ENCODE assay signal across 18 cellular contexts in genomic region chr6:167956491-167956890, GRCh38. TPM values are rescaled to one million over a fixed set of nuclear protein-coding genes. Genes with fewer than 3 reads are reported as not detected.
DNase-seq lines count a peak whose midpoint lies in the region; ATAC-seq and TF ChIP-seq lines count a peak whose summit lies in the region.
"Had no signal": no experiment of that assay in that cellular context is flagged by ENCODE, and none has a peak within 500 bp of the region (broad histone marks: within the 10 kb centered on the region; RNA-seq: fewer than 3 reads in every experiment).

No MANE protein-coding gene starts in this region.

- peaks cover 75% of the 10 kb centered on the region for H3K4me1 ChIP-seq in left ventricle myocardium inferior
- H3K4me1 ChIP-seq in effector memory CD4-positive, alpha-beta T cell (ENCODE audit: control insufficient read depth, insufficient read depth, low read length, poor library complexity, severe bottlenecking), result no peaks in the 10 kb centered on the region

- peaks cover 49% of the 10 kb centered on the region for H3K36me3 ChIP-seq in left ventricle myocardium inferior
- H3K36me3 ChIP-seq in effector memory CD4-positive, alpha-beta T cell (ENCODE audit: control insufficient read depth, insufficient read depth, low read length), result no peaks in the 10 kb centered on the region

- DNase-seq in left ventricle myocardium inferior (no peak), Right ventricle myocardium inferior (ENCODE audit: missing footprints) (no peak), kidney tubule cell (ENCODE audit: low spot score) (peak; percentile 84), T-helper 1 cell (no peak), occipital lobe (lab: John Stamatoyannopoulos, UW) (no peak), NCI-H69 (lab: John Stamatoyannopoulos, UW) (no peak)
- no peak for DNase-seq in effector memory CD4-positive, alpha-beta T cell
- DNase-seq: 8988T, DMS79, HFFc6, MM.1S, NCI-H1105, NCI-H1694 treated with DMSO at 0.1 percent for 48 hours, NCI-H345, NCI-H774, SHP77 treated with DMSO at 0.1 percent for 48 hours had no signal

- no peak for ATAC-seq in Right ventricle myocardium inferior
- ATAC-seq in activated T-helper 17 cell treated with anti-CD3 and anti-CD28 coated beads, Interleukin-2, amount 50 U/mL, for 72 hours (replicated peaks), result no peak

- no peaks in the 10 kb centered on the region for H3K27me3 ChIP-seq in left ventricle myocardium inferior (ENCODE audit: low read depth)
- no peaks in the 10 kb centered on the region for H3K27me3 ChIP-seq in effector memory CD4-positive, alpha-beta T cell (replicated peaks; ENCODE audit: control insufficient read depth, insufficient read depth, low read length, poor library complexity, severe bottlenecking)
- H3K27me3 ChIP-seq: Peyer's patch had no signal

- peaks cover 10% of the 10 kb centered on the region for H3K4me1 Mint-ChIP-seq in activated T-helper 17 cell treated with anti-CD3 and anti-CD28 coated beads, Interleukin-2, amount 50 U/mL, for 72 hours

- H3K36me3 Mint-ChIP-seq in activated T-helper 17 cell treated with anti-CD3 and anti-CD28 coated beads, Interleukin-2, amount 50 U/mL, for 72 hours (ENCODE audit: low read depth), result peaks cover 58% of the 10 kb centered on the region

- peak overlapping the region; percentile 13 for H3K27ac ChIP-seq in left ventricle myocardium inferior (replicated peaks)
- no peak overlapping the region for H3K27ac ChIP-seq in effector memory CD4-positive, alpha-beta T cell (ENCODE audit: insufficient read depth, low read length, poor library complexity, severe bottlenecking)

- intact Hi-C loops in left ventricle myocardium inferior (cut with micrococcal nuclease), result no loop called here
- intact Hi-C loops in Right ventricle myocardium inferior (cut with DNase I), result no loop called here

- H3K4me3 Mint-ChIP-seq in activated T-helper 17 cell treated with anti-CD3 and anti-CD28 coated beads, Interleukin-2, amount 50 U/mL, for 72 hours, result no peak overlapping the region
- H3K4me3 Mint-ChIP-seq: HFFc6 had no signal

- no peak for TF ChIP-seq CTCF in left ventricle myocardium inferior (IDR thresholded peaks at IDR 0.05; ENCODE audit: borderline replicate concordance)

- H3K9me3 Mint-ChIP-seq in activated T-helper 17 cell treated with anti-CD3 and anti-CD28 coated beads, Interleukin-2, amount 50 U/mL, for 72 hours, result no peaks in the 10 kb centered on the region
- H3K9me3 Mint-ChIP-seq: HFFc6 had no signal

- no peak overlapping the region for H3K4me3 ChIP-seq in left ventricle myocardium inferior
- H3K4me3 ChIP-seq in effector memory CD4-positive, alpha-beta T cell (ENCODE audit: insufficient read depth, low read depth, low read length, poor library complexity, severe bottlenecking), result no peak overlapping the region
- H3K4me3 ChIP-seq: Peyer's patch had no signal

- peak overlapping the region; percentile 32 for H3K27ac Mint-ChIP-seq in activated T-helper 17 cell treated with anti-CD3 and anti-CD28 coated beads, Interleukin-2, amount 50 U/mL, for 72 hours

- H3K27me3 Mint-ChIP-seq in activated T-helper 17 cell treated with anti-CD3 and anti-CD28 coated beads, Interleukin-2, amount 50 U/mL, for 72 hours, result no peaks in the 10 kb centered on the region

- no peaks in the 10 kb centered on the region for H3K9me3 ChIP-seq in left ventricle myocardium inferior (replicated peaks)
- H3K9me3 ChIP-seq in effector memory CD4-positive, alpha-beta T cell (ENCODE audit: control insufficient read depth, low read length), result no peaks in the 10 kb centered on the region
- H3K9me3 ChIP-seq: Peyer's patch had no signal

RNA-seq across cellular contexts. Expression of gene KIF25, which starts 41.0 kb away (rescaled TPM):
- total RNA-seq in left ventricle myocardium inferior (0.22 TPM), Right ventricle myocardium inferior (not detected), occipital lobe (not detected)
- total RNA-seq in activated T-helper 17 cell treated with anti-CD3 and anti-CD28 coated beads, Interleukin-2, amount 50 U/mL, for 72 hours, result 1 to 10 TPM in 1 of 2 donors, not detected in 1; 1.8 TPM
- total RNA-seq: HFFc6, Peyer's patch had no signal
